ENCODE assay signal across 27 cellular contexts in genomic region chr1:9212735-9213134, GRCh38.
"Had no signal": no experiment of that assay in that cellular context is flagged by ENCODE, and none has a peak within 500 bp of the region (broad histone marks: within the 10 kb centered on the region; RNA-seq: fewer than 3 reads in every experiment).

No MANE protein-coding gene starts in this region.

- H2AFZ ChIP-seq: neural progenitor cell, parathyroid adenoma had no signal

- DNase-seq: natural killer cell; occipital lobe; ovary; psoas muscle; right cardiac atrium; spleen; stimulated activated CD4-positive, alpha-beta T cell treated with anti-CD3 and anti-CD28 coated beads, Interleukin-12 subunit alpha, Interleukin-12 subunit beta, amount 100 ng/mL, for 4 hours; stimulated activated CD4-positive, alpha-beta T cell treated with anti-CD3 and anti-CD28 coated beads, Interleukin-1b, Interleukin-23, amount 100 ng/mL, for 48 hours; stimulated activated CD4-positive, alpha-beta T cell treated with anti-CD3 and anti-CD28 coated beads, Interleukin-4, amount 100 ng/mL, for 1 hour; stimulated activated CD4-positive, alpha-beta T cell treated with anti-CD3 and anti-CD28 coated beads, Interleukin-4, amount 100 ng/mL, for 4 hours; stimulated activated CD8-positive, alpha-beta memory T cell treated with anti-CD3 and anti-CD28 coated beads, Interleukin-4, amount 100 ng/mL, for 48 hours; stimulated activated naive CD4-positive, alpha-beta T cell; stimulated activated naive CD8-positive, alpha-beta T cell treated with anti-CD3 and anti-CD28 coated beads, Interleukin-15, amount 100 ng/mL, for 72 hours; stimulated activated naive CD8-positive, alpha-beta T cell treated with anti-CD3 and anti-CD28 coated beads, Interleukin-15, Interleukin-2, amounts not matched to agents 100 U/mL and 50 U/mL, for 24 hours; substantia nigra; testis; tibial artery; transverse colon; upper lobe of right lung; uterus had no signal

- H3K9me3 ChIP-seq: ovary, psoas muscle, spleen, suprapubic skin, testis, tibial artery, transverse colon, upper lobe of right lung, uterus had no signal

- H3K4me1 ChIP-seq: parathyroid adenoma, psoas muscle, suprapubic skin, testis, tibial artery, transverse colon, upper lobe of right lung, uterus had no signal

- H3K9ac ChIP-seq: neural progenitor cell, parathyroid adenoma had no signal

- H3K4me2 ChIP-seq: neural progenitor cell, smooth muscle cell had no signal

- H3K36me3 ChIP-seq: neural progenitor cell, ovary, spleen, suprapubic skin, tibial artery, transverse colon, upper lobe of right lung, uterus had no signal

- H3K79me2 ChIP-seq: parathyroid adenoma had no signal

- ATAC-seq: natural killer cell; psoas muscle; right cardiac atrium; sciatic nerve; stimulated activated memory B cell treated with anti-CD40 and anti-IgM and Interleukin-4, amounts not matched to agents 10 μg/mL and 1 μg/mL and 100 μg/mL, for 72 hours; stimulated activated naive CD8-positive, alpha-beta T cell treated with anti-CD3 and anti-CD28 coated beads, Interleukin-15, amount 100 ng/mL, for 72 hours; stimulated activated naive CD8-positive, alpha-beta T cell treated with anti-CD3 and anti-CD28 coated beads, Interleukin-15, Interleukin-2, amounts not matched to agents 100 U/mL and 50 U/mL, for 24 hours; upper lobe of right lung had no signal

- H3K27ac ChIP-seq: neural progenitor cell, ovary, parathyroid adenoma, psoas muscle, skin epidermis, spleen, suprapubic skin, testis, tibial artery, transverse colon, upper lobe of right lung, uterus had no signal

- H3K27me3 ChIP-seq: neural progenitor cell, ovary, testis, upper lobe of right lung, uterus had no signal

- H3K4me3 ChIP-seq: neural progenitor cell, ovary, psoas muscle, skin epidermis, smooth muscle cell, spleen, suprapubic skin, testis, tibial artery, transverse colon, upper lobe of right lung, uterus had no signal
